8 cellular contexts compared by ENCODE assay signal in genomic region chr9:127930298-127931091, GRCh38. TPM values are rescaled to one million over a fixed set of nuclear protein-coding genes. Genes with fewer than 3 reads are reported as not detected.
DNase-seq lines count a peak whose midpoint lies in the region; ATAC-seq and TF ChIP-seq lines count a peak whose summit lies in the region.

Gene PIP5KL1, minus strand, starts transcription at chr9:127930777. Its CDS starts 25 bp downstream, at chr9:127930752.

- no peaks in the 10 kb centered on the region for H3K27me3 ChIP-seq in BE2C

- H3K27ac Mint-ChIP-seq in activated CD8-positive, alpha-beta memory T cell treated with anti-CD3 and anti-CD28 coated beads, Interleukin-2, amount 10 ng/mL, durations not matched to agents 7 days and 5 days = peak within 1 kb of the TSS; percentile 64
- H3K27ac Mint-ChIP-seq in effector memory CD8-positive, alpha-beta T cell = peak within 1 kb of the TSS; percentile 39 to 81

- peaks cover 11% of the 10 kb centered on the region for H3K36me3 Mint-ChIP-seq in activated CD8-positive, alpha-beta memory T cell treated with anti-CD3 and anti-CD28 coated beads, Interleukin-2, amount 10 ng/mL, durations not matched to agents 7 days and 5 days
- H3K36me3 Mint-ChIP-seq in effector memory CD8-positive, alpha-beta T cell (ENCODE audit: insufficient read depth) = peaks cover 31% of the 10 kb centered on the region

- peaks cover 5% of the 10 kb centered on the region for H3K4me1 ChIP-seq in BE2C

- DNase-seq in BE2C (peak; percentile 95), NCI-H748 (lab: John Stamatoyannopoulos, UW; ENCODE audit: unreplicated experiment) (peak; percentile 92), medulla oblongata (ENCODE audit: extremely low spot score) (peak; percentile 84)
- peak; percentile 80 for DNase-seq in activated CD8-positive, alpha-beta memory T cell treated with anti-CD3 and anti-CD28 coated beads, Interleukin-2, amount 10 ng/mL, durations not matched to agents 7 days and 5 days
- DNase-seq in effector memory CD8-positive, alpha-beta T cell = peak; percentile 49 to 63 (median 60)
- DNase-seq in stimulated activated CD4-positive, alpha-beta T cell treated with anti-CD3 and anti-CD28 coated beads, TNF-alpha, amount 100 ng/mL, for 48 hours (ENCODE audit: low read depth in 3 of 3) = peak in 2 of 3 donors; percentile 50 to 80

- H3K4me1 Mint-ChIP-seq in activated CD8-positive, alpha-beta memory T cell treated with anti-CD3 and anti-CD28 coated beads, Interleukin-2, amount 10 ng/mL, durations not matched to agents 7 days and 5 days = peaks cover 37% of the 10 kb centered on the region
- peaks cover 20 to 26% of the 10 kb centered on the region in 2 donors for H3K4me1 Mint-ChIP-seq in effector memory CD8-positive, alpha-beta T cell (ENCODE audit: low read depth in 2 of 2)

- no peaks in the 10 kb centered on the region for H3K9me3 ChIP-seq in BE2C

- H3K4me3 Mint-ChIP-seq in activated CD8-positive, alpha-beta memory T cell treated with anti-CD3 and anti-CD28 coated beads, Interleukin-2, amount 10 ng/mL, durations not matched to agents 7 days and 5 days = peak within 1 kb of the TSS; percentile 58
- peak within 1 kb of the TSS; percentile 78 to 85 for H3K4me3 Mint-ChIP-seq in effector memory CD8-positive, alpha-beta T cell

- CTCF ChIA-PET in activated CD8-positive, alpha-beta memory T cell treated with anti-CD3 and anti-CD28 coated beads, Interleukin-2, amount 10 ng/mL, durations not matched to agents 7 days and 5 days (lab: Charles Lee) = interaction anchor here (0.6 to 6.2 kb wide), 8 partner anchors 9 to 196 kb away, joined by 3 to 25 read pairs (median 4); partner anchors contain the start of gene TOR2A

- H3K36me3 ChIP-seq in BE2C = no peaks in the 10 kb centered on the region

- H3K4me3 ChIP-seq in BE2C (ENCODE audit: low read depth, low read length) = peak within 1 kb of the TSS; percentile 55

- ATAC-seq in GM18909 (IDR thresholded peaks at IDR 0.05; ENCODE audit: poor library complexity, unreplicated experiment) = peak; percentile 75
- ATAC-seq in HG03108 (IDR thresholded peaks at IDR 0.05; ENCODE audit: unreplicated experiment) = peak; percentile 77
- peak; percentile 86 for ATAC-seq in activated CD8-positive, alpha-beta memory T cell treated with anti-CD3 and anti-CD28 coated beads, Interleukin-2, amount 10 ng/mL, durations not matched to agents 7 days and 5 days
- peak; percentile 68 for ATAC-seq in effector memory CD8-positive, alpha-beta T cell (replicated peaks)

- peak; percentile 20; the same call in 1 of the 2 replicates for TF ChIP-seq CTCF in BE2C (IDR thresholded peaks at IDR 0.05; ENCODE audit: low read depth, low read length)

- peaks cover 29% of the 10 kb centered on the region for H3K27me3 Mint-ChIP-seq in activated CD8-positive, alpha-beta memory T cell treated with anti-CD3 and anti-CD28 coated beads, Interleukin-2, amount 10 ng/mL, durations not matched to agents 7 days and 5 days
- peaks cover 0 to 7% of the 10 kb centered on the region in 2 donors for H3K27me3 Mint-ChIP-seq in effector memory CD8-positive, alpha-beta T cell

- no peaks in the 10 kb centered on the region for H3K9me3 Mint-ChIP-seq in activated CD8-positive, alpha-beta memory T cell treated with anti-CD3 and anti-CD28 coated beads, Interleukin-2, amount 10 ng/mL, durations not matched to agents 7 days and 5 days (ENCODE audit: low read depth)
- no peaks in the 10 kb centered on the region for H3K9me3 Mint-ChIP-seq in effector memory CD8-positive, alpha-beta T cell

RNA-seq across cellular contexts. Expression of gene PIP5KL1, which starts in this region (rescaled TPM):
- 0.74 TPM for polyA plus RNA-seq in BE2C (2012; ENCODE audit: insufficient read depth, insufficient read length, low read depth)
- total RNA-seq in activated CD8-positive, alpha-beta memory T cell treated with anti-CD3 and anti-CD28 coated beads, Interleukin-2, amount 10 ng/mL, durations not matched to agents 7 days and 5 days = 1 to 10 TPM; 1.8 to 2.6 TPM

Comparison
In these comparisons a context has a peak if more than half of its experiments do, and no peak if none do; other contexts are left out.
1. Peak in every context shown above with its lines: DNase-seq, ATAC-seq and H3K4me3 ChIP-seq.